Comparison of ENCODE assay signal across 17 cellular contexts in the genomic region with DNA sequence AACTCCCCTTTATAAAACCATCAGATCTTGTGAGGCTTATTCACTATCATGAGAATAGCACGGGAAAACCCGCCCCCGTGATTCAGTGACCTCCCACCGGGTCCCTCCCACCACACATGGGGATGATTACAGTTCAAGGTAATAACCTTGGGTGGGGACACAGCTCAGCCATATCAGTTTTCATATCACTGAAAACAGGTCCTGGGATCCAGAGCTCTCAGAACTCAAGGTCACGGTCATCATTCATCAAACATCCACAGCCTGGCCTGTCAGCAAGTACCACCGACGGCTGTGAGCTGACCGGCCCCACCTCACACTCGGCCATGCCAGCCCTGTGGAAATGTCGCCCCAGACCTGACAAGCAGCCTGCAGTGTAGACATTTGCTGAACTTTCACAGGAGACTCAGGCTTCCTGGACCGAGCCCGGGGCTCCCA. TPM values are rescaled to one million over a fixed set of nuclear protein-coding genes. Genes with fewer than 3 reads are reported as not detected.
"Had no signal": no experiment of that assay in that cellular context is flagged by ENCODE, and none has a peak within 500 bp of the region (broad histone marks: within the 10 kb centered on the region; RNA-seq: fewer than 3 reads in every experiment).

No MANE protein-coding gene starts in this region.

- H3K4me1 Mint-ChIP-seq: T-helper 17 cell had no signal

- H3K9me3 Mint-ChIP-seq: neural crest cell, type B pancreatic cell had no signal

- H3K4me3 ChIP-seq: pancreas had no signal

- H3K36me3 Mint-ChIP-seq: brain, type B pancreatic cell had no signal

- ATAC-seq: activated CD4-positive, CD25-positive, alpha-beta regulatory T cell treated with anti-CD3 and anti-CD28 coated beads, Interleukin-2, amount 50 U/mL, for 24 hours; activated naive CD4-positive, alpha-beta T cell treated with anti-CD3 and anti-CD28 coated beads, Interleukin-2, amount 50 U/mL, for 72 hours; left lobe of liver; pancreas; T-helper 17 cell had no signal

- H3K9me3 ChIP-seq: pancreas had no signal

- H3K27me3 Mint-ChIP-seq: type B pancreatic cell had no signal

- H3K27ac Mint-ChIP-seq: T-helper 17 cell had no signal

- H3K27ac ChIP-seq: pancreas had no signal

- H3K27me3 ChIP-seq: pancreas had no signal

- DNase-seq: activated effector memory CD4-positive, alpha-beta T cell treated with anti-CD3 and anti-CD28 coated beads, Interleukin-2, amount 50 U/mL, for 16 hours; activated T-cell treated with anti-CD3 and anti-CD28 coated beads, Interleukin-2, amount 50 U/mL, for 1 hour; amniotic stem cell; mesenchymal stem cell; retina; stimulated activated naive CD4-positive, alpha-beta T cell; T-helper 17 cell had no signal

- H3K4me3 Mint-ChIP-seq: brain, neural crest cell, T-helper 17 cell, type B pancreatic cell had no signal

- H3K36me3 ChIP-seq: pancreas had no signal

RNA-seq across cellular contexts. Expression of a gene that starts 14.1 kb away (rescaled TPM):
- total RNA-seq: activated naive CD4-positive, alpha-beta T cell treated with anti-CD3 and anti-CD28 coated beads, Interleukin-2, amount 50 U/mL, for 72 hours; dermis microvascular lymphatic vessel endothelial cell; glomerular endothelial cell; neural crest cell; pancreas; skeletal muscle tissue; T-helper 17 cell had no signal
